Comparison of ENCODE assay signal across 23 cellular contexts in genomic region chr11:76162336-76163288, GRCh38. TPM values are rescaled to one million over a fixed set of nuclear protein-coding genes. Genes with fewer than 3 reads are reported as not detected.
A peak's percentile ranks its signal among the peaks of the same experiment; 100 is the strongest.
DNase-seq lines count a peak whose midpoint lies in the region; ATAC-seq and TF ChIP-seq lines count a peak whose summit lies in the region.
"Had no signal": no experiment of that assay in that cellular context is flagged by ENCODE, and none has a peak within 500 bp of the region (broad histone marks: within the 10 kb centered on the region; RNA-seq: fewer than 3 reads in every experiment).

No MANE protein-coding gene starts in this region.

- H3K9me3 Mint-ChIP-seq in chondrocyte (ENCODE audit: low read depth) (no peaks in the 10 kb centered on the region), HFFc6 (no peaks in the 10 kb centered on the region)
- no peaks in the 10 kb centered on the region for H3K9me3 Mint-ChIP-seq in natural killer cell treated with Interleukin-12 subunit alpha and Interleukin-12 subunit beta and Interleukin-15 and Interleukin-18, amount 100 ng/mL, for 72 hours
- H3K9me3 Mint-ChIP-seq: activated naive CD4-positive, alpha-beta T cell treated with anti-CD3 and anti-CD28 coated beads, Interleukin-2, amount 50 U/mL, for 24 hours; CD8-positive, alpha-beta T cell; central memory CD8-positive, alpha-beta T cell; stimulated activated naive CD8-positive, alpha-beta T cell treated with anti-CD3 and anti-CD28 coated beads, Interleukin-15, amount 100 ng/mL, for 72 hours; T-helper 1 cell treated with Interleukin-12 subunit alpha and Interleukin-12 subunit beta and Interleukin-4 antibody, amounts not matched to agents 30 μg/mL and 1 μg/mL, for 36 hours had no signal

- DNase-seq in COLO668 (lab: John Stamatoyannopoulos, UW; ENCODE audit: unreplicated experiment) (peak; percentile 69), Caki2 (ENCODE audit: low read depth) (peak; percentile 16), chondrocyte (ENCODE audit: low spot score) (peak; percentile 68), HFFc6 (no peak), Kasumi-1 (lab: John Stamatoyannopoulos, UW) (no peak)
- no peak for DNase-seq in natural killer cell treated with Interleukin-12 subunit alpha and Interleukin-12 subunit beta and Interleukin-15 and Interleukin-18, amount 100 ng/mL, for 72 hours (ENCODE audit: low spot score)
- DNase-seq: activated CD4-positive, alpha-beta T cell treated with anti-CD3 and anti-CD28 coated beads for 4 hours; AML-193; anterior cingulate cortex; CD8-positive, alpha-beta T cell; dorsolateral prefrontal cortex; head of caudate nucleus; MM.1S; nucleus accumbens; Peyer's patch; stimulated activated CD4-positive, alpha-beta T cell treated with anti-CD3 and anti-CD28 coated beads, Interleukin-4, amount 100 ng/mL, for 24 hours; stimulated activated naive CD8-positive, alpha-beta T cell treated with anti-CD3 and anti-CD28 coated beads, Interleukin-15, amount 100 ng/mL, for 72 hours; transverse colon had no signal

- H3K27ac ChIP-seq in gastroesophageal sphincter, result no peak overlapping the region
- H3K27ac ChIP-seq: dorsolateral prefrontal cortex, Peyer's patch, transverse colon had no signal

- no peaks in the 10 kb centered on the region for H3K9me3 ChIP-seq in gastroesophageal sphincter
- H3K9me3 ChIP-seq: Peyer's patch, transverse colon had no signal

- 82 to 93% methylated on average over 5 to 8 of the region's 15 CpGs for WGBS in gastroesophageal sphincter (ENCODE audit: low coverage in 1 of 2), 2 donors

- in situ Hi-C loops in Caki2 (cut with HindIII; ENCODE audit: low pct_unique_long_range_greater_than_20kb, low sequenced_read_pairs), result no loop called here

- H3K27me3 Mint-ChIP-seq in chondrocyte (ENCODE audit: low read depth) (no peaks in the 10 kb centered on the region), HFFc6 (ENCODE audit: insufficient read depth) (peaks cover 25% of the 10 kb centered on the region)
- H3K27me3 Mint-ChIP-seq in natural killer cell treated with Interleukin-12 subunit alpha and Interleukin-12 subunit beta and Interleukin-15 and Interleukin-18, amount 100 ng/mL, for 72 hours, result no peaks in the 10 kb centered on the region
- H3K27me3 Mint-ChIP-seq: activated naive CD4-positive, alpha-beta T cell treated with anti-CD3 and anti-CD28 coated beads, Interleukin-2, amount 50 U/mL, for 24 hours; central memory CD8-positive, alpha-beta T cell; stimulated activated naive CD8-positive, alpha-beta T cell treated with anti-CD3 and anti-CD28 coated beads, Interleukin-15, amount 100 ng/mL, for 72 hours had no signal

- H3K4me1 Mint-ChIP-seq in chondrocyte (ENCODE audit: low read depth), result peaks cover 27% of the 10 kb centered on the region
- H3K4me1 Mint-ChIP-seq in natural killer cell treated with Interleukin-12 subunit alpha and Interleukin-12 subunit beta and Interleukin-15 and Interleukin-18, amount 100 ng/mL, for 72 hours (ENCODE audit: low read depth in 2 of 2), result peaks cover 10 to 27% of the 10 kb centered on the region in 2 donors
- no peaks in the 10 kb centered on the region for H3K4me1 Mint-ChIP-seq in HFFc6 (ENCODE audit: low read depth)
- H3K4me1 Mint-ChIP-seq: activated naive CD4-positive, alpha-beta T cell treated with anti-CD3 and anti-CD28 coated beads, Interleukin-2, amount 50 U/mL, for 24 hours; central memory CD8-positive, alpha-beta T cell had no signal

- peaks cover 0 to 17% (median 12%) of the 10 kb centered on the region in 3 donors for H3K4me1 ChIP-seq in gastroesophageal sphincter

- no peak overlapping the region for H3K27ac Mint-ChIP-seq in chondrocyte (ENCODE audit: unreplicated experiment)
- H3K27ac Mint-ChIP-seq in natural killer cell treated with Interleukin-12 subunit alpha and Interleukin-12 subunit beta and Interleukin-15 and Interleukin-18, amount 100 ng/mL, for 72 hours, result peak overlapping the region in 1 of 2 donors; percentile 13
- H3K27ac Mint-ChIP-seq in HFFc6, result no peak overlapping the region
- H3K27ac Mint-ChIP-seq: activated naive CD4-positive, alpha-beta T cell treated with anti-CD3 and anti-CD28 coated beads, Interleukin-2, amount 50 U/mL, for 24 hours; CD8-positive, alpha-beta T cell; T-helper 1 cell treated with Interleukin-12 subunit alpha and Interleukin-12 subunit beta and Interleukin-4 antibody, amounts not matched to agents 30 μg/mL and 1 μg/mL, for 36 hours had no signal

- TF ChIP-seq POLR2A in gastroesophageal sphincter (IDR thresholded peaks at IDR 0.05), result no peak

- TF ChIP-seq EP300 in gastroesophageal sphincter (IDR thresholded peaks at IDR 0.05), result no peak

- ATAC-seq in natural killer cell treated with Interleukin-12 subunit alpha and Interleukin-12 subunit beta and Interleukin-15 and Interleukin-18, amount 100 ng/mL, for 72 hours, result no peak
- no peak for ATAC-seq in gastroesophageal sphincter
- ATAC-seq: CD8-positive, alpha-beta T cell; stimulated activated naive CD8-positive, alpha-beta T cell treated with anti-CD3 and anti-CD28 coated beads, Interleukin-15, amount 100 ng/mL, for 72 hours had no signal

- TF ChIP-seq CTCF in chondrocyte (IDR thresholded peaks at IDR 0.05), result no peak
- no peak for TF ChIP-seq CTCF in HFFc6 (IDR thresholded peaks at IDR 0.05)
- TF ChIP-seq CTCF in gastroesophageal sphincter (IDR thresholded peaks at IDR 0.05), result no peak

- H3K4me3 Mint-ChIP-seq in chondrocyte (ENCODE audit: unreplicated experiment) (no peak overlapping the region), HFFc6 (no peak overlapping the region)
- peak overlapping the region; percentile 4 for H3K4me3 Mint-ChIP-seq in natural killer cell treated with Interleukin-12 subunit alpha and Interleukin-12 subunit beta and Interleukin-15 and Interleukin-18, amount 100 ng/mL, for 72 hours
- H3K4me3 Mint-ChIP-seq: activated naive CD4-positive, alpha-beta T cell treated with anti-CD3 and anti-CD28 coated beads, Interleukin-2, amount 50 U/mL, for 24 hours; CD8-positive, alpha-beta T cell; central memory CD8-positive, alpha-beta T cell; stimulated activated naive CD8-positive, alpha-beta T cell treated with anti-CD3 and anti-CD28 coated beads, Interleukin-15, amount 100 ng/mL, for 72 hours; T-helper 1 cell treated with Interleukin-12 subunit alpha and Interleukin-12 subunit beta and Interleukin-4 antibody, amounts not matched to agents 30 μg/mL and 1 μg/mL, for 36 hours had no signal

- no peak overlapping the region for H3K4me3 ChIP-seq in gastroesophageal sphincter
- H3K4me3 ChIP-seq: dorsolateral prefrontal cortex, Peyer's patch had no signal

- no peaks in the 10 kb centered on the region for H3K36me3 ChIP-seq in gastroesophageal sphincter
- H3K36me3 ChIP-seq: Peyer's patch, transverse colon had no signal

- no peaks in the 10 kb centered on the region for H3K36me3 Mint-ChIP-seq in chondrocyte (ENCODE audit: low read depth)
- H3K36me3 Mint-ChIP-seq in natural killer cell treated with Interleukin-12 subunit alpha and Interleukin-12 subunit beta and Interleukin-15 and Interleukin-18, amount 100 ng/mL, for 72 hours, result no peaks in the 10 kb centered on the region
- no peaks in the 10 kb centered on the region for H3K36me3 Mint-ChIP-seq in HFFc6 (ENCODE audit: low read depth)
- H3K36me3 Mint-ChIP-seq: activated naive CD4-positive, alpha-beta T cell treated with anti-CD3 and anti-CD28 coated beads, Interleukin-2, amount 50 U/mL, for 24 hours; CD8-positive, alpha-beta T cell had no signal

- H3K27me3 ChIP-seq in gastroesophageal sphincter, result no peaks in the 10 kb centered on the region
- H3K27me3 ChIP-seq: Peyer's patch, transverse colon had no signal

RNA-seq across cellular contexts. Expression of gene WNT11, which starts 43.7 kb away (rescaled TPM):
- total RNA-seq in Caki2 (2014; rRNA removed; shearing (Covaris generic); ENCODE audit: low replicate concordance), result 3.7 and 4.9 TPM in 2 replicates
- 20.7 to 69.4 TPM (median 24.5 TPM) in 3 replicates for total RNA-seq in chondrocyte
- total RNA-seq in natural killer cell treated with Interleukin-12 subunit alpha and Interleukin-12 subunit beta and Interleukin-15 and Interleukin-18, amount 100 ng/mL, for 72 hours, result 1 to 10 TPM in 1 of 2 donors, under 1 TPM in 1; 0.57 to 1.7 TPM
- not detected for total RNA-seq in HFFc6 (2021; fragmentation: NEBNext Ultra II Directional; extraction: Animal tissue kit (Norgen Biotek cat#: 25700))
- total RNA-seq in gastroesophageal sphincter, result 10 to 100 TPM in 1 of 4 donors, 1 to 10 TPM in 3; 2.5 to 17.1 (median 5.4) TPM
- total RNA-seq: renal cortical epithelial cell had no signal

Comparison
In these comparisons a context has a peak if more than half of its experiments do, and no peak if none do; other contexts are left out.
1. DNase-seq: peak in COLO668 (single experiment), Caki2 (single experiment) and chondrocyte (single experiment); none in natural killer cell treated with Interleukin-12 subunit alpha and Interleukin-12 subunit beta and Interleukin-15 and Interleukin-18, amount 100 ng/mL, for 72 hours (single experiment), HFFc6 (single experiment) and Kasumi-1 (0 of 2).